ENCODE assay signal across 20 cellular contexts in genomic region chr3:71125729-71126128, GRCh38.
A peak's percentile ranks its signal among the peaks of the same experiment; 100 is the strongest.
DNase-seq lines count a peak whose midpoint lies in the region; ATAC-seq, FAIRE-seq and TF ChIP-seq lines count a peak whose summit lies in the region.
"Had no signal": no experiment of that assay in that cellular context is flagged by ENCODE, and none has a peak within 500 bp of the region (broad histone marks: within the 10 kb centered on the region; RNA-seq: fewer than 3 reads in every experiment).

No MANE protein-coding gene starts in this region.

- CTCF ChIA-PET in K562 (lab: Yijun Ruan, JAX; ENCODE audit: low intra/inter-chr PET ratio) (no interaction called here), A673 (lab: Charles Lee) (no interaction called here)

- no peak for ATAC-seq in K562
- ATAC-seq in HG02852 (IDR thresholded peaks at IDR 0.05; ENCODE audit: unreplicated experiment): no peak
- ATAC-seq: esophagus mucosa, HCT116, PC-3 had no signal

- intact Hi-C loops in activated CD4-positive, alpha-beta T cell treated with anti-CD3 and anti-CD28 coated beads, Interleukin-2, amount 10 ng/mL, durations not matched to agents 24 days and 14 days (cut with micrococcal nuclease): loop anchor here (2.0 to 5.0 kb wide), 2 partner anchors 267 to 268 kb away; no protein-coding TSS in a partner anchor
- intact Hi-C loops in K562 (cut with micrococcal nuclease): no loop called here
- intact Hi-C loops in sigmoid colon (cut with DNase I): no loop called here
- intact Hi-C loops in A673 (cut with micrococcal nuclease; ENCODE audit: unreplicated experiment): no loop called here

- H3K4me1 Mint-ChIP-seq in activated CD4-positive, alpha-beta T cell treated with anti-CD3 and anti-CD28 coated beads, Interleukin-2, amount 10 ng/mL, durations not matched to agents 24 days and 14 days: peaks cover 64% of the 10 kb centered on the region

- peak overlapping the region; percentile 95 for H3K27ac ChIP-seq in OCI-LY3 (ENCODE audit: low read length)
- no peak overlapping the region for H3K27ac ChIP-seq in K562 (ENCODE audit: extremely low read depth, low read depth, low read length)
- H3K27ac ChIP-seq in sigmoid colon: peak overlapping the region; percentile 84 to 93 (median 86)
- H3K27ac ChIP-seq in A673 (ENCODE audit: low read depth, low read length, poor library complexity, severe bottlenecking): no peak overlapping the region
- H3K27ac ChIP-seq: SJSA1 had no signal

- peaks cover 32% of the 10 kb centered on the region for H3K36me3 ChIP-seq in OCI-LY3 (replicated peaks; ENCODE audit: low read depth, low read length)
- no peaks in the 10 kb centered on the region for H3K36me3 ChIP-seq in K562 (ENCODE audit: control insufficient read depth, insufficient read depth, low read length)
- H3K36me3 ChIP-seq in sigmoid colon: no peaks in the 10 kb centered on the region
- H3K36me3 ChIP-seq in A673 (ENCODE audit: insufficient read depth, low read length, poor library complexity, severe bottlenecking): no peaks in the 10 kb centered on the region
- H3K36me3 ChIP-seq: SJSA1 had no signal

- H3K9ac ChIP-seq in OCI-LY3 (ENCODE audit: low read length) (peak overlapping the region; percentile 98; the same call in 1 of the 2 replicates), K562 (ENCODE audit: insufficient read depth in 1 of 2, low read depth in 2 of 2, low read length in 2 of 2) (no peak overlapping the region)

- H3K4me3 Mint-ChIP-seq in activated CD4-positive, alpha-beta T cell treated with anti-CD3 and anti-CD28 coated beads, Interleukin-2, amount 10 ng/mL, durations not matched to agents 24 days and 14 days: peak overlapping the region; percentile 70
- H3K4me3 Mint-ChIP-seq: CD14-positive monocyte had no signal

- H3K36me3 Mint-ChIP-seq in activated CD4-positive, alpha-beta T cell treated with anti-CD3 and anti-CD28 coated beads, Interleukin-2, amount 10 ng/mL, durations not matched to agents 24 days and 14 days (ENCODE audit: low read depth): peaks cover 39% of the 10 kb centered on the region

- in situ Hi-C loops in K562 (cut with MboI): no loop called here

- H3K27me3 ChIP-seq in OCI-LY3 (ENCODE audit: low read depth, low read length) (no peaks in the 10 kb centered on the region), K562 (ENCODE audit: control insufficient read depth in 2 of 2, insufficient read depth in 2 of 2, low read length in 2 of 2) (no peaks in the 10 kb centered on the region), sigmoid colon (no peaks in the 10 kb centered on the region), A673 (replicated peaks; ENCODE audit: insufficient read depth, low read depth, low read length, poor library complexity) (no peaks in the 10 kb centered on the region)
- H3K27me3 ChIP-seq: SJSA1 had no signal

- H2AFZ ChIP-seq in OCI-LY3 (ENCODE audit: low read depth, low read length) (no peak overlapping the region), K562 (ENCODE audit: low read depth, low read length) (no peak overlapping the region)

- POLR2A ChIA-PET in K562 (lab: Yijun Ruan, JAX): no interaction called here
- POLR2A ChIA-PET in A673 (lab: Charles Lee; ENCODE audit: low non-redundant PET): no interaction called here

- H3K4me3 ChIP-seq in OCI-LY3 (ENCODE audit: low read length) (peak overlapping the region; percentile 86), K562 (no peak overlapping the region), sigmoid colon (no peak overlapping the region), A673 (ENCODE audit: low read depth, low read length, poor library complexity, severe bottlenecking) (no peak overlapping the region)
- H3K4me3 ChIP-seq: SJSA1 had no signal

- 100% methylated on average over 1 of the region's 1 CpG for WGBS in K562 (ENCODE audit: insufficient coverage, low coverage, missing lambda C conversion rate)
- WGBS in sigmoid colon, 2 donors: 96 to 98% methylated on average over 1 of the region's 1 CpG

- H4K20me1 ChIP-seq in OCI-LY3 (ENCODE audit: insufficient read depth, low read length): peaks cover 42% of the 10 kb centered on the region
- no peaks in the 10 kb centered on the region for H4K20me1 ChIP-seq in K562 (replicated peaks; ENCODE audit: control insufficient read depth, insufficient read depth, low read length)

- no peak for FAIRE-seq in K562 (lab: Jason Lieb, UNC)
- FAIRE-seq: small intestine had no signal

- TF ChIP-seq POLR2A in K562 (conservative IDR thresholded peaks at IDR 0.05) (no peak), sigmoid colon (IDR thresholded peaks at IDR 0.05) (no peak)

- H3K79me2 ChIP-seq in OCI-LY3 (ENCODE audit: low read length): peaks cover 100% of the 10 kb centered on the region
- H3K79me2 ChIP-seq in K562 (ENCODE audit: control insufficient read depth, insufficient read depth, low read length): peaks cover 57% of the 10 kb centered on the region

- TF ChIP-seq RAD21 in K562 (CRISPR knock-in tag; conservative IDR thresholded peaks at IDR 0.05 in 1 of 2, IDR thresholded peaks at IDR 0.05 in 1 of 2): no peak

- TF ChIP-seq EP300 in K562 (IDR thresholded peaks at IDR 0.05; ENCODE audit: low read length): no peak
- no peak for TF ChIP-seq EP300 in sigmoid colon (IDR thresholded peaks at IDR 0.05)

- peaks cover 62% of the 10 kb centered on the region for H3K4me1 ChIP-seq in OCI-LY3 (ENCODE audit: low read length)
- H3K4me1 ChIP-seq in K562 (replicated peaks in 1 of 2; ENCODE audit: control insufficient read depth in 2 of 2, insufficient read depth in 2 of 2, low read length in 2 of 2): peaks cover 0 to 6% of the 10 kb centered on the region in 2 experiments; a peak in 1 of 5 replicates
- H3K4me1 ChIP-seq in sigmoid colon: peaks cover 0 to 80% (median 50%) of the 10 kb centered on the region in 4 donors
- H3K4me1 ChIP-seq in A673 (ENCODE audit: insufficient read depth, low read length, poor library complexity, severe bottlenecking): peaks cover 20% of the 10 kb centered on the region

- TF ChIP-seq CTCF in OCI-LY3 (IDR thresholded peaks at IDR 0.05; ENCODE audit: low read depth, low read length) (no peak), K562 (IDR thresholded peaks at IDR 0.05 in 2 of 3, conservative IDR thresholded peaks at IDR 0.05 in 1 of 3; ENCODE audit: insufficient read depth in 2 of 3, low read depth in 1 of 3, low read length in 3 of 3) (no peak), sigmoid colon (IDR thresholded peaks at IDR 0.05) (no peak), A673 (conservative IDR thresholded peaks at IDR 0.05; ENCODE audit: low read depth, low read length) (no peak)

- no peaks in the 10 kb centered on the region for H3K9me1 ChIP-seq in K562 (ENCODE audit: control insufficient read depth, insufficient read depth, low read length)

- H3K27me3 Mint-ChIP-seq in activated CD4-positive, alpha-beta T cell treated with anti-CD3 and anti-CD28 coated beads, Interleukin-2, amount 10 ng/mL, durations not matched to agents 24 days and 14 days: no peaks in the 10 kb centered on the region
- H3K27me3 Mint-ChIP-seq: progenitor cell of endocrine pancreas had no signal

- H3K9me3 ChIP-seq in OCI-LY3 (ENCODE audit: insufficient read depth, low read length) (no peaks in the 10 kb centered on the region), K562 (replicated peaks; ENCODE audit: control insufficient read depth, insufficient read depth, low read depth, low read length) (no peaks in the 10 kb centered on the region), sigmoid colon (no peaks in the 10 kb centered on the region), A673 (ENCODE audit: low read depth, low read length, poor library complexity, severe bottlenecking) (no peaks in the 10 kb centered on the region)

- H3K27ac Mint-ChIP-seq in activated CD4-positive, alpha-beta T cell treated with anti-CD3 and anti-CD28 coated beads, Interleukin-2, amount 10 ng/mL, durations not matched to agents 24 days and 14 days: peak overlapping the region; percentile 72
- H3K27ac Mint-ChIP-seq: CD14-positive monocyte, progenitor cell of endocrine pancreas had no signal

- H3K4me2 ChIP-seq in OCI-LY3 (ENCODE audit: low read length) (peak overlapping the region; percentile 91), K562 (ENCODE audit: insufficient read depth, low read length) (no peak overlapping the region)

- no TSS peak for BruUV-seq in K562 (replicated peaks; lab: Mats Ljungman, UMichigan)
- no TSS peak for BruUV-seq in A673 (replicated peaks; lab: Mats Ljungman, UMichigan)

- H3K9me3 Mint-ChIP-seq in activated CD4-positive, alpha-beta T cell treated with anti-CD3 and anti-CD28 coated beads, Interleukin-2, amount 10 ng/mL, durations not matched to agents 24 days and 14 days: no peaks in the 10 kb centered on the region
- H3K9me3 Mint-ChIP-seq: CD14-positive monocyte had no signal

- DNase-seq in activated CD4-positive, alpha-beta T cell treated with anti-CD3 and anti-CD28 coated beads, Interleukin-2, amount 10 ng/mL, durations not matched to agents 24 days and 14 days: no peak
- no peak for DNase-seq in activated CD4-positive, alpha-beta T cell treated with anti-CD3 and anti-CD28 coated beads for 48 hours
- DNase-seq in K562 (ENCODE audit: extremely low read depth in 1 of 4, low spot score in 3 of 4): no peak
- DNase-seq in sigmoid colon: no peak
- DNase-seq in NCI-H2171 treated with DMSO at 0.1 percent for 48 hours (lab: John Stamatoyannopoulos, UW): no peak
- no peak for DNase-seq in A673 (ENCODE audit: low spot score)
- DNase-seq: activated CD4-positive, alpha-beta T cell treated with anti-CD3 and anti-CD28 coated beads, Interleukin-2, amount 50 U/mL, for 48 hours; activated gamma-delta T cell treated with Interleukin-2 at 50 U/mL for 16 hours; Kasumi-1; NCI-H1092 treated with DMSO at 0.1 percent for 48 hours; NCI-H69; PC-3; small intestine had no signal

TF ChIP-seq in K562, 482 proteins besides CTCF, POLR2A, EP300 and RAD21 (continues in another document):
- no peak for TF ChIP-seq SNRNP70 (optimal IDR thresholded peaks at IDR 0.05; ENCODE audit: low read depth, low read length)
- no peak for TF ChIP-seq L3MBTL2 (IDR thresholded peaks at IDR 0.05)
- TF ChIP-seq ZBTB1 (CRISPR knock-in tag; IDR thresholded peaks at IDR 0.05; ENCODE audit: borderline replicate concordance, low read depth): no peak
- no peak for TF ChIP-seq HDAC2 (IDR thresholded peaks at IDR 0.05)
- TF ChIP-seq TCF3 (CRISPR knock-in tag; IDR thresholded peaks at IDR 0.05): no peak
- TF ChIP-seq NCOA4 (IDR thresholded peaks at IDR 0.05; ENCODE audit: partially characterized antibody): no peak
- TF ChIP-seq KDM1A (IDR thresholded peaks at IDR 0.05): peak; percentile 44 to 46; a peak in 1 of 4 replicates
- no peak for TF ChIP-seq DDX20 (tag; IDR thresholded peaks at IDR 0.05; ENCODE audit: low read depth)

Comparison
In these comparisons a context has a peak if more than half of its experiments do, and no peak if none do; other contexts are left out.
1. H3K27ac ChIP-seq: peak in OCI-LY3 (single experiment) and sigmoid colon (4 of 4); none in K562 (single experiment) and A673 (single experiment).